18 cellular contexts compared by ENCODE assay signal in genomic region chr7:8051373-8051772, GRCh38.
DNase-seq lines count a peak whose midpoint lies in the region; ATAC-seq lines count a peak whose summit lies in the region.
"Had no signal": no experiment of that assay in that cellular context is flagged by ENCODE, and none has a peak within 500 bp of the region (broad histone marks: within the 10 kb centered on the region; RNA-seq: fewer than 3 reads in every experiment).

No MANE protein-coding gene starts in this region.

- DNase-seq in NCI-H1105 (lab: John Stamatoyannopoulos, UW) (peak; percentile 15), NCI-H1105 treated with DMSO at 0.1 percent for 48 hours (lab: John Stamatoyannopoulos, UW) (no peak), NCI-H69 (lab: John Stamatoyannopoulos, UW) (peak; percentile 58), glomerular visceral epithelial cell (ENCODE audit: extremely low spot score) (no peak), occipital lobe (lab: John Stamatoyannopoulos, UW) (no peak)
- DNase-seq in activated naive CD4-positive, alpha-beta T cell treated with anti-CD3 and anti-CD28 coated beads, Interleukin-2, amount 50 U/mL, for 72 hours (ENCODE audit: low spot score in 2 of 2): no peak
- DNase-seq in activated naive CD4-positive, alpha-beta T cell treated with Interleukin-2 at 50 U/mL for 16 hours: no peak
- no peak for DNase-seq in stimulated activated naive B cell treated with anti-CD40 and anti-IgM and Interleukin-4, amounts not matched to agents 10 μg/mL and 1 μg/mL and 100 μg/mL, for 72 hours
- DNase-seq: 8988T; CD8-positive, alpha-beta T cell; DMS153; IMR-90; NCI-H1048; NCI-H1436 treated with DMSO at 0.1 percent for 48 hours; NCI-H1930; NCI-H2171; NCI-H524 treated with DMSO at 0.1 percent for 48 hours had no signal

- H3K4me3 Mint-ChIP-seq in stimulated activated naive B cell treated with anti-CD40 and anti-IgM and Interleukin-4, amounts not matched to agents 10 μg/mL and 1 μg/mL and 100 μg/mL, for 72 hours: no peak overlapping the region
- H3K4me3 Mint-ChIP-seq: CD8-positive, alpha-beta T cell had no signal

- peaks cover 0 to 5% of the 10 kb centered on the region in 2 donors for H3K9me3 Mint-ChIP-seq in activated naive CD4-positive, alpha-beta T cell treated with anti-CD3 and anti-CD28 coated beads, Interleukin-2, amount 50 U/mL, for 72 hours
- H3K9me3 Mint-ChIP-seq in stimulated activated naive B cell treated with anti-CD40 and anti-IgM and Interleukin-4, amounts not matched to agents 10 μg/mL and 1 μg/mL and 100 μg/mL, for 72 hours: peaks cover 0 to 1% of the 10 kb centered on the region in 2 donors
- H3K9me3 Mint-ChIP-seq: CD8-positive, alpha-beta T cell had no signal

- H3K36me3 Mint-ChIP-seq in activated naive CD4-positive, alpha-beta T cell treated with anti-CD3 and anti-CD28 coated beads, Interleukin-2, amount 50 U/mL, for 72 hours: peaks cover 0 to 15% of the 10 kb centered on the region in 2 donors
- peaks cover 4 to 11% of the 10 kb centered on the region in 2 donors for H3K36me3 Mint-ChIP-seq in stimulated activated naive B cell treated with anti-CD40 and anti-IgM and Interleukin-4, amounts not matched to agents 10 μg/mL and 1 μg/mL and 100 μg/mL, for 72 hours

- H3K4me1 Mint-ChIP-seq in stimulated activated naive B cell treated with anti-CD40 and anti-IgM and Interleukin-4, amounts not matched to agents 10 μg/mL and 1 μg/mL and 100 μg/mL, for 72 hours: peaks cover 21 to 34% of the 10 kb centered on the region in 2 donors

- peak; percentile 31 to 43 for ATAC-seq in activated naive CD4-positive, alpha-beta T cell treated with anti-CD3 and anti-CD28 coated beads, Interleukin-2, amount 50 U/mL, for 72 hours
- peak; percentile 51 to 57 for ATAC-seq in stimulated activated naive B cell treated with anti-CD40 and anti-IgM and Interleukin-4, amounts not matched to agents 10 μg/mL and 1 μg/mL and 100 μg/mL, for 72 hours (replicated peaks)
- ATAC-seq: CD8-positive, alpha-beta T cell; Right ventricle myocardium inferior had no signal

- H3K27me3 Mint-ChIP-seq in stimulated activated naive B cell treated with anti-CD40 and anti-IgM and Interleukin-4, amounts not matched to agents 10 μg/mL and 1 μg/mL and 100 μg/mL, for 72 hours: no peaks in the 10 kb centered on the region

- H3K27ac Mint-ChIP-seq in activated naive CD4-positive, alpha-beta T cell treated with anti-CD3 and anti-CD28 coated beads, Interleukin-2, amount 50 U/mL, for 72 hours: no peak overlapping the region
- no peak overlapping the region for H3K27ac Mint-ChIP-seq in stimulated activated naive B cell treated with anti-CD40 and anti-IgM and Interleukin-4, amounts not matched to agents 10 μg/mL and 1 μg/mL and 100 μg/mL, for 72 hours
- H3K27ac Mint-ChIP-seq: CD8-positive, alpha-beta T cell had no signal

Comparison
In these comparisons a context has a peak if more than half of its experiments do, and no peak if none do; other contexts are left out.
1. DNase-seq: peak in NCI-H1105 (single experiment) and NCI-H69 (single experiment); none in NCI-H1105 treated with DMSO at 0.1 percent for 48 hours (single experiment), activated naive CD4-positive, alpha-beta T cell treated with anti-CD3 and anti-CD28 coated beads, Interleukin-2, amount 50 U/mL, for 72 hours (0 of 2), activated naive CD4-positive, alpha-beta T cell treated with Interleukin-2 at 50 U/mL for 16 hours (single experiment), stimulated activated naive B cell treated with anti-CD40 and anti-IgM and Interleukin-4, amounts not matched to agents 10 μg/mL and 1 μg/mL and 100 μg/mL, for 72 hours (single experiment), glomerular visceral epithelial cell (single experiment) and occipital lobe (single experiment).